Comparison of ENCODE assay signal across 9 cellular contexts in genomic region chr12:12172106-12172511, GRCh38.
DNase-seq lines count a peak whose midpoint lies in the region; ATAC-seq and TF ChIP-seq lines count a peak whose summit lies in the region.
"Had no signal": no experiment of that assay in that cellular context is flagged by ENCODE, and none has a peak within 500 bp of the region (broad histone marks: within the 10 kb centered on the region; RNA-seq: fewer than 3 reads in every experiment).

No MANE protein-coding gene starts in this region.

- TF ChIP-seq CTCF in GM12865 (IDR thresholded peaks at IDR 0.05; ENCODE audit: insufficient read depth, low read depth, low read length, missing control alignments): no peak

- peak; percentile 58 for ATAC-seq in GM21367 (IDR thresholded peaks at IDR 0.05; ENCODE audit: unreplicated experiment)

- H3K4me3 ChIP-seq in GM12865 (ENCODE audit: low read depth, low read length): no peak overlapping the region
- H3K4me3 ChIP-seq: heart left ventricle had no signal

- peak; percentile 81 for DNase-seq in GM12865 (ENCODE audit: low read depth)
- DNase-seq in KG1 (lab: John Stamatoyannopoulos, UW): peak; percentile 4
- DNase-seq in cerebellum (ENCODE audit: low spot score): peak; percentile 6
- no peak for DNase-seq in NCI-H128 (lab: John Stamatoyannopoulos, UW; ENCODE audit: unreplicated experiment)
- DNase-seq in NCI-H2081 (lab: John Stamatoyannopoulos, UW): no peak
- DNase-seq in NCI-H2081 treated with DMSO at 0.1 percent for 48 hours (lab: John Stamatoyannopoulos, UW): no peak
- no peak for DNase-seq in NK-92 treated with Interleukin-12 subunit alpha and Interleukin-12 subunit beta, amount 100 ng/mL, for 24 hours (lab: John Stamatoyannopoulos, UW)
- DNase-seq: heart left ventricle had no signal

Comparison
In these comparisons a context has a peak if more than half of its experiments do, and no peak if none do; other contexts are left out.
1. DNase-seq: peak in GM12865 (single experiment), KG1 (single experiment) and cerebellum (single experiment); none in NCI-H128 (single experiment), NCI-H2081 (0 of 2), NCI-H2081 treated with DMSO at 0.1 percent for 48 hours (single experiment) and NK-92 treated with Interleukin-12 subunit alpha and Interleukin-12 subunit beta, amount 100 ng/mL, for 24 hours (single experiment).